ENCODE assay signal across 12 cellular contexts in genomic region chr7:77933394-77933793, GRCh38.
DNase-seq lines count a peak whose midpoint lies in the region; TF ChIP-seq lines count a peak whose summit lies in the region.
"Had no signal": no experiment of that assay in that cellular context is flagged by ENCODE, and none has a peak within 500 bp of the region (broad histone marks: within the 10 kb centered on the region; RNA-seq: fewer than 3 reads in every experiment).

No MANE protein-coding gene starts in this region.

- no peak for TF ChIP-seq CTCF in GM13976 (IDR thresholded peaks at IDR 0.05; ENCODE audit: borderline replicate concordance, control extremely low read depth, extremely low read depth, insufficient read depth, missing control alignments)

- in situ Hi-C loops in GM13976 (cut with MboI; ENCODE audit: low sequenced_read_pairs, unreplicated experiment): loop anchor here (25.0 kb wide), 1 partner anchor 271 kb away; no protein-coding TSS in a partner anchor

- DNase-seq in GM03348 (ENCODE audit: low spot score) (peak; percentile 41), M059J (ENCODE audit: low read depth) (peak; percentile 71), dedifferentiated amniotic fluid mesenchymal stem cell (ENCODE audit: extremely low spot score) (peak; percentile 35), renal cortical epithelial cell (ENCODE audit: low read depth) (peak; percentile 40), GM13976 (ENCODE audit: low spot score) (no peak), SIG-M5 (lab: John Stamatoyannopoulos, UW) (no peak), NCI-H1048 (lab: John Stamatoyannopoulos, UW) (no peak)
- DNase-seq: body of pancreas, lower lobe of right lung, NCI-H1417 treated with DMSO at 0.1 percent for 48 hours, psoas muscle, tibial artery had no signal

Comparison
In these comparisons a context has a peak if more than half of its experiments do, and no peak if none do; other contexts are left out.
1. DNase-seq: peak in GM03348 (single experiment), M059J (single experiment), dedifferentiated amniotic fluid mesenchymal stem cell (single experiment) and renal cortical epithelial cell (single experiment); none in GM13976 (single experiment), SIG-M5 (single experiment) and NCI-H1048 (single experiment).